Comparison of ENCODE assay signal across 1 cellular context in the genomic region with DNA sequence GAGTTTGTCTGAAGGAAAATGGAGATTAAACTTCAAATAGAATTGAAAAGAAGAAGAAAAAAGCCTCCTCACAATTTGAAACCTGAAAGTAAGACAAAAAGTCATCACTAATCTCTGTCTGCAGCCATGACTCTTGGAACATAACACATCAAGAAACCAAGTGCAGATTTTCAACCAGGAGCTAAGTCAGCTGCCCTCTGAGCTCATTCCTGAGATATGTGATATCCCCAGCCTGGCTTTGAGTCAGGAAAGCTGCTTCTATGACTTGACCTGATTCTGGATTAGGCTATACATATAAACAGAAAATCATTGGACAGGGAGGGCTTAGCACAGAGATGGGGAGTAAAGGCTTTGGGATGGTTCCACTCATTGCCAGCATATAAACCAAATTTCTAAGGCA.
TF ChIP-seq lines count a peak whose summit lies in the region.

No MANE protein-coding gene starts in this region.

TF ChIP-seq in H1, 55 proteins besides CTCF, POLR2A, EP300 and RAD21 (continued from another document):
- TF ChIP-seq, protein P1, sequence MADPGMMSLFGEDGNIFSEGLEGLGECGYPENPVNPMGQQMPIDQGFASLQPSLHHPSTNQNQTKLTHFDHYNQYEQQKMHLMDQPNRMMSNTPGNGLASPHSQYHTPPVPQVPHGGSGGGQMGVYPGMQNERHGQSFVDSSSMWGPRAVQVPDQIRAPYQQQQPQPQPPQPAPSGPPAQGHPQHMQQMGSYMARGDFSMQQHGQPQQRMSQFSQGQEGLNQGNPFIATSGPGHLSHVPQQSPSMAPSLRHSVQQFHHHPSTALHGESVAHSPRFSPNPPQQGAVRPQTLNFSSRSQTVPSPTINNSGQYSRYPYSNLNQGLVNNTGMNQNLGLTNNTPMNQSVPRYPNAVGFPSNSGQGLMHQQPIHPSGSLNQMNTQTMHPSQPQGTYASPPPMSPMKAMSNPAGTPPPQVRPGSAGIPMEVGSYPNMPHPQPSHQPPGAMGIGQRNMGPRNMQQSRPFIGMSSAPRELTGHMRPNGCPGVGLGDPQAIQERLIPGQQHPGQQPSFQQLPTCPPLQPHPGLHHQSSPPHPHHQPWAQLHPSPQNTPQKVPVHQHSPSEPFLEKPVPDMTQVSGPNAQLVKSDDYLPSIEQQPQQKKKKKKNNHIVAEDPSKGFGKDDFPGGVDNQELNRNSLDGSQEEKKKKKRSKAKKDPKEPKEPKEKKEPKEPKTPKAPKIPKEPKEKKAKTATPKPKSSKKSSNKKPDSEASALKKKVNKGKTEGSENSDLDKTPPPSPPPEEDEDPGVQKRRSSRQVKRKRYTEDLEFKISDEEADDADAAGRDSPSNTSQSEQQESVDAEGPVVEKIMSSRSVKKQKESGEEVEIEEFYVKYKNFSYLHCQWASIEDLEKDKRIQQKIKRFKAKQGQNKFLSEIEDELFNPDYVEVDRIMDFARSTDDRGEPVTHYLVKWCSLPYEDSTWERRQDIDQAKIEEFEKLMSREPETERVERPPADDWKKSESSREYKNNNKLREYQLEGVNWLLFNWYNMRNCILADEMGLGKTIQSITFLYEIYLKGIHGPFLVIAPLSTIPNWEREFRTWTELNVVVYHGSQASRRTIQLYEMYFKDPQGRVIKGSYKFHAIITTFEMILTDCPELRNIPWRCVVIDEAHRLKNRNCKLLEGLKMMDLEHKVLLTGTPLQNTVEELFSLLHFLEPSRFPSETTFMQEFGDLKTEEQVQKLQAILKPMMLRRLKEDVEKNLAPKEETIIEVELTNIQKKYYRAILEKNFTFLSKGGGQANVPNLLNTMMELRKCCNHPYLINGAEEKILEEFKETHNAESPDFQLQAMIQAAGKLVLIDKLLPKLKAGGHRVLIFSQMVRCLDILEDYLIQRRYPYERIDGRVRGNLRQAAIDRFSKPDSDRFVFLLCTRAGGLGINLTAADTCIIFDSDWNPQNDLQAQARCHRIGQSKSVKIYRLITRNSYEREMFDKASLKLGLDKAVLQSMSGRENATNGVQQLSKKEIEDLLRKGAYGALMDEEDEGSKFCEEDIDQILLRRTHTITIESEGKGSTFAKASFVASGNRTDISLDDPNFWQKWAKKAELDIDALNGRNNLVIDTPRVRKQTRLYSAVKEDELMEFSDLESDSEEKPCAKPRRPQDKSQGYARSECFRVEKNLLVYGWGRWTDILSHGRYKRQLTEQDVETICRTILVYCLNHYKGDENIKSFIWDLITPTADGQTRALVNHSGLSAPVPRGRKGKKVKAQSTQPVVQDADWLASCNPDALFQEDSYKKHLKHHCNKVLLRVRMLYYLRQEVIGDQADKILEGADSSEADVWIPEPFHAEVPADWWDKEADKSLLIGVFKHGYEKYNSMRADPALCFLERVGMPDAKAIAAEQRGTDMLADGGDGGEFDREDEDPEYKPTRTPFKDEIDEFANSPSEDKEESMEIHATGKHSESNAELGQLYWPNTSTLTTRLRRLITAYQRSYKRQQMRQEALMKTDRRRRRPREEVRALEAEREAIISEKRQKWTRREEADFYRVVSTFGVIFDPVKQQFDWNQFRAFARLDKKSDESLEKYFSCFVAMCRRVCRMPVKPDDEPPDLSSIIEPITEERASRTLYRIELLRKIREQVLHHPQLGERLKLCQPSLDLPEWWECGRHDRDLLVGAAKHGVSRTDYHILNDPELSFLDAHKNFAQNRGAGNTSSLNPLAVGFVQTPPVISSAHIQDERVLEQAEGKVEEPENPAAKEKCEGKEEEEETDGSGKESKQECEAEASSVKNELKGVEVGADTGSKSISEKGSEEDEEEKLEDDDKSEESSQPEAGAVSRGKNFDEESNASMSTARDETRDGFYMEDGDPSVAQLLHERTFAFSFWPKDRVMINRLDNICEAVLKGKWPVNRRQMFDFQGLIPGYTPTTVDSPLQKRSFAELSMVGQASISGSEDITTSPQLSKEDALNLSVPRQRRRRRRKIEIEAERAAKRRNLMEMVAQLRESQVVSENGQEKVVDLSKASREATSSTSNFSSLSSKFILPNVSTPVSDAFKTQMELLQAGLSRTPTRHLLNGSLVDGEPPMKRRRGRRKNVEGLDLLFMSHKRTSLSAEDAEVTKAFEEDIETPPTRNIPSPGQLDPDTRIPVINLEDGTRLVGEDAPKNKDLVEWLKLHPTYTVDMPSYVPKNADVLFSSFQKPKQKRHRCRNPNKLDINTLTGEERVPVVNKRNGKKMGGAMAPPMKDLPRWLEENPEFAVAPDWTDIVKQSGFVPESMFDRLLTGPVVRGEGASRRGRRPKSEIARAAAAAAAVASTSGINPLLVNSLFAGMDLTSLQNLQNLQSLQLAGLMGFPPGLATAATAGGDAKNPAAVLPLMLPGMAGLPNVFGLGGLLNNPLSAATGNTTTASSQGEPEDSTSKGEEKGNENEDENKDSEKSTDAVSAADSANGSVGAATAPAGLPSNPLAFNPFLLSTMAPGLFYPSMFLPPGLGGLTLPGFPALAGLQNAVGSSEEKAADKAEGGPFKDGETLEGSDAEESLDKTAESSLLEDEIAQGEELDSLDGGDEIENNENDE (IDR thresholded peaks at IDR 0.05; ENCODE audit: insufficient replicate concordance, low read length): no peak
- no peak for TF ChIP-seq RBBP5 (IDR thresholded peaks at IDR 0.05; ENCODE audit: borderline replicate concordance, low read depth, low read length)
- no peak for TF ChIP-seq BACH1 (IDR thresholded peaks at IDR 0.05; ENCODE audit: low read length)
- no peak for TF ChIP-seq SIX5 (IDR thresholded peaks at IDR 0.05; ENCODE audit: low read depth, low read length)
- no peak for TF ChIP-seq SUZ12 (IDR thresholded peaks at IDR 0.05; ENCODE audit: low read length)
- TF ChIP-seq TBP (IDR thresholded peaks at IDR 0.05; ENCODE audit: low read depth, low read length): no peak
- no peak for TF ChIP-seq FOSL1 (IDR thresholded peaks at IDR 0.05; ENCODE audit: insufficient read depth, low read depth, low read length)
- no peak for TF ChIP-seq RFX5 (IDR thresholded peaks at IDR 0.05; ENCODE audit: borderline replicate concordance, low read depth, low read length)
- no peak for TF ChIP-seq POU5F1 (IDR thresholded peaks at IDR 0.05; ENCODE audit: low read depth, low read length)
- TF ChIP-seq CREB1 (IDR thresholded peaks at IDR 0.05): no peak
- TF ChIP-seq NANOG (IDR thresholded peaks at IDR 0.05; ENCODE audit: insufficient read depth, low read depth, low read length, poor library complexity, severe bottlenecking): no peak
- TF ChIP-seq ZNF274 (IDR thresholded peaks at IDR 0.05; ENCODE audit: borderline replicate concordance, extremely low read depth, low read length): no peak
